ENCODE assay signal across 1 cellular context in the genomic region with DNA sequence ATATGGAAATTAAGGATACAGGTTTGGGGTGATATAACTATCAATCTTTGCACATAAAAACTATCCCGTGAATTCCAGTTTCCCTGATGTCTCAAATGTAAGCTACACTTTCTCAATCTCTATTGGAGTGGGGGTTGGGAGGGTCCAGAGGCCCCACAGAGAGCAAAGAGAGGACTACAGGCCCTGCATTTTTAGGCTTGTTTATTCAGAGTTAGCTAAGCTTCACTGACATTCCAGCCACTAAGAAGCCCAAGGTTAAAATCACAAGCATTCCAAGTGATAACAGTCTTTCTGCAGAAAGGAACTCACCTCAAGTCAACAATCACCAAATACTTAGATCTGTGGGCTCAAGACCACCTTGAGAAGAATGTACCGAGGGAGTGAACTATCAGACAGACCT.
TF ChIP-seq lines count a peak whose summit lies in the region.

No MANE protein-coding gene starts in this region.

TF ChIP-seq in HepG2, 621 proteins besides CTCF, POLR2A, EP300 and RAD21 (continued from another document and continues in another):
- TF ChIP-seq, protein P1, sequence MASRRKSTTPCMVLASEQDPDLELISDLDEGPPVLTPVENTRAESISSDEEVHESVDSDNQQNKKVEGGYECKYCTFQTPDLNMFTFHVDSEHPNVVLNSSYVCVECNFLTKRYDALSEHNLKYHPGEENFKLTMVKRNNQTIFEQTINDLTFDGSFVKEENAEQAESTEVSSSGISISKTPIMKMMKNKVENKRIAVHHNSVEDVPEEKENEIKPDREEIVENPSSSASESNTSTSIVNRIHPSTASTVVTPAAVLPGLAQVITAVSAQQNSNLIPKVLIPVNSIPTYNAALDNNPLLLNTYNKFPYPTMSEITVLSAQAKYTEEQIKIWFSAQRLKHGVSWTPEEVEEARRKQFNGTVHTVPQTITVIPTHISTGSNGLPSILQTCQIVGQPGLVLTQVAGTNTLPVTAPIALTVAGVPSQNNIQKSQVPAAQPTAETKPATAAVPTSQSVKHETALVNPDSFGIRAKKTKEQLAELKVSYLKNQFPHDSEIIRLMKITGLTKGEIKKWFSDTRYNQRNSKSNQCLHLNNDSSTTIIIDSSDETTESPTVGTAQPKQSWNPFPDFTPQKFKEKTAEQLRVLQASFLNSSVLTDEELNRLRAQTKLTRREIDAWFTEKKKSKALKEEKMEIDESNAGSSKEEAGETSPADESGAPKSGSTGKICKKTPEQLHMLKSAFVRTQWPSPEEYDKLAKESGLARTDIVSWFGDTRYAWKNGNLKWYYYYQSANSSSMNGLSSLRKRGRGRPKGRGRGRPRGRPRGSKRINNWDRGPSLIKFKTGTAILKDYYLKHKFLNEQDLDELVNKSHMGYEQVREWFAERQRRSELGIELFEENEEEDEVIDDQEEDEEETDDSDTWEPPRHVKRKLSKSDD (CRISPR knock-in tag; IDR thresholded peaks at IDR 0.05; ENCODE audit: low read depth): no peak
- TF ChIP-seq ZNF678 (CRISPR knock-in tag; IDR thresholded peaks at IDR 0.05) (no peak), ISL2 (CRISPR knock-in tag; IDR thresholded peaks at IDR 0.05) (peak; percentile 87), MYNN (CRISPR knock-in tag; IDR thresholded peaks at IDR 0.05; ENCODE audit: low read depth) (no peak), ZFP62 (CRISPR knock-in tag; IDR thresholded peaks at IDR 0.05) (no peak), ZNF782 (CRISPR knock-in tag; IDR thresholded peaks at IDR 0.05; ENCODE audit: borderline replicate concordance) (no peak), ZC3H4 (CRISPR knock-in tag; IDR thresholded peaks at IDR 0.05; ENCODE audit: borderline replicate concordance) (no peak), SP140L (CRISPR knock-in tag; IDR thresholded peaks at IDR 0.05; ENCODE audit: borderline replicate concordance) (no peak), ELF3 (CRISPR knock-in tag; IDR thresholded peaks at IDR 0.05) (peak; percentile 21; the same call in 1 of the 2 replicates), ZNF33B (CRISPR knock-in tag; IDR thresholded peaks at IDR 0.05) (no peak), CENPX (CRISPR knock-in tag; IDR thresholded peaks at IDR 0.05) (no peak), ZNF230 (CRISPR knock-in tag; IDR thresholded peaks at IDR 0.05) (no peak), KDM6A (CRISPR knock-in tag; IDR thresholded peaks at IDR 0.05; ENCODE audit: low read depth) (peak; percentile 75; the same call in 1 of the 2 replicates), ZNF317 (CRISPR knock-in tag; IDR thresholded peaks at IDR 0.05) (no peak), ZNF660 (CRISPR knock-in tag; IDR thresholded peaks at IDR 0.05; ENCODE audit: borderline replicate concordance, low read depth) (no peak), HDAC6 (IDR thresholded peaks at IDR 0.05; ENCODE audit: low read depth, low read length) (no peak), HNF4G (IDR thresholded peaks at IDR 0.05; ENCODE audit: borderline replicate concordance, low read depth, low read length) (peak; percentile 79; the same call in 1 of the 2 replicates), HNF4G (CRISPR knock-in tag; IDR thresholded peaks at IDR 0.05; ENCODE audit: borderline replicate concordance, low read depth) (no peak), MXI1 (IDR thresholded peaks at IDR 0.05; ENCODE audit: borderline replicate concordance, low read depth, low read length) (no peak), STAT5B (CRISPR knock-in tag; IDR thresholded peaks at IDR 0.05) (no peak), MTF2 (CRISPR knock-in tag; IDR thresholded peaks at IDR 0.05; ENCODE audit: borderline replicate concordance) (no peak), CC2D1A (CRISPR knock-in tag; IDR thresholded peaks at IDR 0.05) (no peak), ZFX (CRISPR knock-in tag; IDR thresholded peaks at IDR 0.05; ENCODE audit: low read depth) (peak; percentile 56; the same call in 1 of the 2 replicates), CBX2 (IDR thresholded peaks at IDR 0.05; ENCODE audit: low read depth, low read length) (no peak), CBX2 (CRISPR knock-in tag; IDR thresholded peaks at IDR 0.05; ENCODE audit: low read depth) (no peak), FOXK1 (CRISPR knock-in tag; IDR thresholded peaks at IDR 0.05; ENCODE audit: borderline replicate concordance, low read depth) (peak; percentile 31; the same call in 1 of the 2 replicates), ARHGAP35 (CRISPR knock-in tag; IDR thresholded peaks at IDR 0.05; ENCODE audit: borderline replicate concordance) (no peak), RFX5 (IDR thresholded peaks at IDR 0.05; ENCODE audit: low read depth, low read length) (no peak), NFKB2 (CRISPR knock-in tag; IDR thresholded peaks at IDR 0.05; ENCODE audit: borderline replicate concordance) (no peak), ZNF570 (CRISPR knock-in tag; IDR thresholded peaks at IDR 0.05; ENCODE audit: borderline replicate concordance) (no peak), ZNF850 (CRISPR knock-in tag; conservative IDR thresholded peaks at IDR 0.05) (no peak), ZNF430 (CRISPR knock-in tag; IDR thresholded peaks at IDR 0.05) (no peak), ZNF629 (CRISPR knock-in tag; conservative IDR thresholded peaks at IDR 0.05) (no peak)
- TF ChIP-seq, protein P2, sequence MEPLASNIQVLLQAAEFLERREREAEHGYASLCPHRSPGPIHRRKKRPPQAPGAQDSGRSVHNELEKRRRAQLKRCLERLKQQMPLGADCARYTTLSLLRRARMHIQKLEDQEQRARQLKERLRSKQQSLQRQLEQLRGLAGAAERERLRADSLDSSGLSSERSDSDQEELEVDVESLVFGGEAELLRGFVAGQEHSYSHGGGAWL (CRISPR knock-in tag; IDR thresholded peaks at IDR 0.05): no peak
- TF ChIP-seq, protein P3, sequence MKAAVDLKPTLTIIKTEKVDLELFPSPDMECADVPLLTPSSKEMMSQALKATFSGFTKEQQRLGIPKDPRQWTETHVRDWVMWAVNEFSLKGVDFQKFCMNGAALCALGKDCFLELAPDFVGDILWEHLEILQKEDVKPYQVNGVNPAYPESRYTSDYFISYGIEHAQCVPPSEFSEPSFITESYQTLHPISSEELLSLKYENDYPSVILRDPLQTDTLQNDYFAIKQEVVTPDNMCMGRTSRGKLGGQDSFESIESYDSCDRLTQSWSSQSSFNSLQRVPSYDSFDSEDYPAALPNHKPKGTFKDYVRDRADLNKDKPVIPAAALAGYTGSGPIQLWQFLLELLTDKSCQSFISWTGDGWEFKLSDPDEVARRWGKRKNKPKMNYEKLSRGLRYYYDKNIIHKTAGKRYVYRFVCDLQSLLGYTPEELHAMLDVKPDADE (CRISPR knock-in tag; IDR thresholded peaks at IDR 0.05): no peak
- TF ChIP-seq, protein P4, sequence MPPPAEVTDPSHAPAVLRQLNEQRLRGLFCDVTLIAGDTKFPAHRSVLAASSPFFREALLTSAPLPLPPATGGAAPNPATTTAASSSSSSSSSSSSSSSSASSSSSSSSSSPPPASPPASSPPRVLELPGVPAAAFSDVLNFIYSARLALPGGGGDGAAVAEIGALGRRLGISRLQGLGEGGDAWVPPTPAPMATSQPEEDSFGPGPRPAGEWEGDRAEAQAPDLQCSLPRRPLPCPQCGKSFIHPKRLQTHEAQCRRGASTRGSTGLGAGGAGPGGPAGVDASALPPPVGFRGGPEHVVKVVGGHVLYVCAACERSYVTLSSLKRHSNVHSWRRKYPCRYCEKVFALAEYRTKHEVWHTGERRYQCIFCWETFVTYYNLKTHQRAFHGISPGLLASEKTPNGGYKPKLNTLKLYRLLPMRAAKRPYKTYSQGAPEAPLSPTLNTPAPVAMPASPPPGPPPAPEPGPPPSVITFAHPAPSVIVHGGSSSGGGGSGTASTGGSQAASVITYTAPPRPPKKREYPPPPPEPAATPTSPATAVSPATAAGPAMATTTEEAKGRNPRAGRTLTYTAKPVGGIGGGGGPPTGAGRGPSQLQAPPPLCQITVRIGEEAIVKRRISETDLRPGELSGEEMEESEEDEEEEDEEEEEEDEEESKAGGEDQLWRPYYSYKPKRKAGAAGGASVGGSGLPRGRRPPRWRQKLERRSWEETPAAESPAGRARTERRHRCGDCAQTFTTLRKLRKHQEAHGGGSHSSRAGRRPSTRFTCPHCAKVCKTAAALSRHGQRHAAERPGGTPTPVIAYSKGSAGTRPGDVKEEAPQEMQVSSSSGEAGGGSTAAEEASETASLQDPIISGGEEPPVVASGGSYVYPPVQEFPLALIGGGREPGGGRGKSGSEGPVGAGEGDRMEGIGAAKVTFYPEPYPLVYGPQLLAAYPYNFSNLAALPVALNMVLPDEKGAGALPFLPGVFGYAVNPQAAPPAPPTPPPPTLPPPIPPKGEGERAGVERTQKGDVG (CRISPR knock-in tag; IDR thresholded peaks at IDR 0.05; ENCODE audit: borderline replicate concordance): no peak
- TF ChIP-seq, protein P5, sequence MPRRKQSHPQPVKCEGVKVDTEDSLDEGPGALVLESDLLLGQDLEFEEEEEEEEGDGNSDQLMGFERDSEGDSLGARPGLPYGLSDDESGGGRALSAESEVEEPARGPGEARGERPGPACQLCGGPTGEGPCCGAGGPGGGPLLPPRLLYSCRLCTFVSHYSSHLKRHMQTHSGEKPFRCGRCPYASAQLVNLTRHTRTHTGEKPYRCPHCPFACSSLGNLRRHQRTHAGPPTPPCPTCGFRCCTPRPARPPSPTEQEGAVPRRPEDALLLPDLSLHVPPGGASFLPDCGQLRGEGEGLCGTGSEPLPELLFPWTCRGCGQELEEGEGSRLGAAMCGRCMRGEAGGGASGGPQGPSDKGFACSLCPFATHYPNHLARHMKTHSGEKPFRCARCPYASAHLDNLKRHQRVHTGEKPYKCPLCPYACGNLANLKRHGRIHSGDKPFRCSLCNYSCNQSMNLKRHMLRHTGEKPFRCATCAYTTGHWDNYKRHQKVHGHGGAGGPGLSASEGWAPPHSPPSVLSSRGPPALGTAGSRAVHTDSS (CRISPR knock-in tag; conservative IDR thresholded peaks at IDR 0.05): no peak
- TF ChIP-seq, protein P6, sequence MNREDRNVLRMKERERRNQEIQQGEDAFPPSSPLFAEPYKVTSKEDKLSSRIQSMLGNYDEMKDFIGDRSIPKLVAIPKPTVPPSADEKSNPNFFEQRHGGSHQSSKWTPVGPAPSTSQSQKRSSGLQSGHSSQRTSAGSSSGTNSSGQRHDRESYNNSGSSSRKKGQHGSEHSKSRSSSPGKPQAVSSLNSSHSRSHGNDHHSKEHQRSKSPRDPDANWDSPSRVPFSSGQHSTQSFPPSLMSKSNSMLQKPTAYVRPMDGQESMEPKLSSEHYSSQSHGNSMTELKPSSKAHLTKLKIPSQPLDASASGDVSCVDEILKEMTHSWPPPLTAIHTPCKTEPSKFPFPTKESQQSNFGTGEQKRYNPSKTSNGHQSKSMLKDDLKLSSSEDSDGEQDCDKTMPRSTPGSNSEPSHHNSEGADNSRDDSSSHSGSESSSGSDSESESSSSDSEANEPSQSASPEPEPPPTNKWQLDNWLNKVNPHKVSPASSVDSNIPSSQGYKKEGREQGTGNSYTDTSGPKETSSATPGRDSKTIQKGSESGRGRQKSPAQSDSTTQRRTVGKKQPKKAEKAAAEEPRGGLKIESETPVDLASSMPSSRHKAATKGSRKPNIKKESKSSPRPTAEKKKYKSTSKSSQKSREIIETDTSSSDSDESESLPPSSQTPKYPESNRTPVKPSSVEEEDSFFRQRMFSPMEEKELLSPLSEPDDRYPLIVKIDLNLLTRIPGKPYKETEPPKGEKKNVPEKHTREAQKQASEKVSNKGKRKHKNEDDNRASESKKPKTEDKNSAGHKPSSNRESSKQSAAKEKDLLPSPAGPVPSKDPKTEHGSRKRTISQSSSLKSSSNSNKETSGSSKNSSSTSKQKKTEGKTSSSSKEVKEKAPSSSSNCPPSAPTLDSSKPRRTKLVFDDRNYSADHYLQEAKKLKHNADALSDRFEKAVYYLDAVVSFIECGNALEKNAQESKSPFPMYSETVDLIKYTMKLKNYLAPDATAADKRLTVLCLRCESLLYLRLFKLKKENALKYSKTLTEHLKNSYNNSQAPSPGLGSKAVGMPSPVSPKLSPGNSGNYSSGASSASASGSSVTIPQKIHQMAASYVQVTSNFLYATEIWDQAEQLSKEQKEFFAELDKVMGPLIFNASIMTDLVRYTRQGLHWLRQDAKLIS (CRISPR knock-in tag; IDR thresholded peaks at IDR 0.05): no peak
- TF ChIP-seq, protein P7, sequence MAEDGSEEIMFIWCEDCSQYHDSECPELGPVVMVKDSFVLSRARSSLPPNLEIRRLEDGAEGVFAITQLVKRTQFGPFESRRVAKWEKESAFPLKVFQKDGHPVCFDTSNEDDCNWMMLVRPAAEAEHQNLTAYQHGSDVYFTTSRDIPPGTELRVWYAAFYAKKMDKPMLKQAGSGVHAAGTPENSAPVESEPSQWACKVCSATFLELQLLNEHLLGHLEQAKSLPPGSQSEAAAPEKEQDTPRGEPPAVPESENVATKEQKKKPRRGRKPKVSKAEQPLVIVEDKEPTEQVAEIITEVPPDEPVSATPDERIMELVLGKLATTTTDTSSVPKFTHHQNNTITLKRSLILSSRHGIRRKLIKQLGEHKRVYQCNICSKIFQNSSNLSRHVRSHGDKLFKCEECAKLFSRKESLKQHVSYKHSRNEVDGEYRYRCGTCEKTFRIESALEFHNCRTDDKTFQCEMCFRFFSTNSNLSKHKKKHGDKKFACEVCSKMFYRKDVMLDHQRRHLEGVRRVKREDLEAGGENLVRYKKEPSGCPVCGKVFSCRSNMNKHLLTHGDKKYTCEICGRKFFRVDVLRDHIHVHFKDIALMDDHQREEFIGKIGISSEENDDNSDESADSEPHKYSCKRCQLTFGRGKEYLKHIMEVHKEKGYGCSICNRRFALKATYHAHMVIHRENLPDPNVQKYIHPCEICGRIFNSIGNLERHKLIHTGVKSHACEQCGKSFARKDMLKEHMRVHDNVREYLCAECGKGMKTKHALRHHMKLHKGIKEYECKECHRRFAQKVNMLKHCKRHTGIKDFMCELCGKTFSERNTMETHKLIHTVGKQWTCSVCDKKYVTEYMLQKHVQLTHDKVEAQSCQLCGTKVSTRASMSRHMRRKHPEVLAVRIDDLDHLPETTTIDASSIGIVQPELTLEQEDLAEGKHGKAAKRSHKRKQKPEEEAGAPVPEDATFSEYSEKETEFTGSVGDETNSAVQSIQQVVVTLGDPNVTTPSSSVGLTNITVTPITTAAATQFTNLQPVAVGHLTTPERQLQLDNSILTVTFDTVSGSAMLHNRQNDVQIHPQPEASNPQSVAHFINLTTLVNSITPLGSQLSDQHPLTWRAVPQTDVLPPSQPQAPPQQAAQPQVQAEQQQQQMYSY (CRISPR knock-in tag; IDR thresholded peaks at IDR 0.05): no peak
- TF ChIP-seq, protein P8, sequence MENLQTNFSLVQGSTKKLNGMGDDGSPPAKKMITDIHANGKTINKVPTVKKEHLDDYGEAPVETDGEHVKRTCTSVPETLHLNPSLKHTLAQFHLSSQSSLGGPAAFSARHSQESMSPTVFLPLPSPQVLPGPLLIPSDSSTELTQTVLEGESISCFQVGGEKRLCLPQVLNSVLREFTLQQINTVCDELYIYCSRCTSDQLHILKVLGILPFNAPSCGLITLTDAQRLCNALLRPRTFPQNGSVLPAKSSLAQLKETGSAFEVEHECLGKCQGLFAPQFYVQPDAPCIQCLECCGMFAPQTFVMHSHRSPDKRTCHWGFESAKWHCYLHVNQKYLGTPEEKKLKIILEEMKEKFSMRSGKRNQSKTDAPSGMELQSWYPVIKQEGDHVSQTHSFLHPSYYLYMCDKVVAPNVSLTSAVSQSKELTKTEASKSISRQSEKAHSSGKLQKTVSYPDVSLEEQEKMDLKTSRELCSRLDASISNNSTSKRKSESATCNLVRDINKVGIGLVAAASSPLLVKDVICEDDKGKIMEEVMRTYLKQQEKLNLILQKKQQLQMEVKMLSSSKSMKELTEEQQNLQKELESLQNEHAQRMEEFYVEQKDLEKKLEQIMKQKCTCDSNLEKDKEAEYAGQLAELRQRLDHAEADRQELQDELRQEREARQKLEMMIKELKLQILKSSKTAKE (CRISPR knock-in tag; IDR thresholded peaks at IDR 0.05; ENCODE audit: borderline replicate concordance): no peak
- TF ChIP-seq, protein P9, sequence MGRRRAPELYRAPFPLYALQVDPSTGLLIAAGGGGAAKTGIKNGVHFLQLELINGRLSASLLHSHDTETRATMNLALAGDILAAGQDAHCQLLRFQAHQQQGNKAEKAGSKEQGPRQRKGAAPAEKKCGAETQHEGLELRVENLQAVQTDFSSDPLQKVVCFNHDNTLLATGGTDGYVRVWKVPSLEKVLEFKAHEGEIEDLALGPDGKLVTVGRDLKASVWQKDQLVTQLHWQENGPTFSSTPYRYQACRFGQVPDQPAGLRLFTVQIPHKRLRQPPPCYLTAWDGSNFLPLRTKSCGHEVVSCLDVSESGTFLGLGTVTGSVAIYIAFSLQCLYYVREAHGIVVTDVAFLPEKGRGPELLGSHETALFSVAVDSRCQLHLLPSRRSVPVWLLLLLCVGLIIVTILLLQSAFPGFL (CRISPR knock-in tag; IDR thresholded peaks at IDR 0.05): no peak
